In genomic region chr7:97845622-97846203, GRCh38 we compare ENCODE assay signal across 9 cellular contexts. TPM values are rescaled to one million over a fixed set of nuclear protein-coding genes. Genes with fewer than 3 reads are reported as not detected.
A peak's percentile ranks its signal among the peaks of the same experiment; 100 is the strongest.
DNase-seq lines count a peak whose midpoint lies in the region; ATAC-seq and TF ChIP-seq lines count a peak whose summit lies in the region.
"Had no signal": no experiment of that assay in that cellular context is flagged by ENCODE, and none has a peak within 500 bp of the region (broad histone marks: within the 10 kb centered on the region; RNA-seq: fewer than 3 reads in every experiment).

No MANE protein-coding gene starts in this region.

- H3K79me2 ChIP-seq in PC-3 (ENCODE audit: low read length) = no peaks in the 10 kb centered on the region

- no peak overlapping the region for H3K27ac Mint-ChIP-seq in stimulated activated effector memory CD8-positive, alpha-beta T cell treated with anti-CD3 and anti-CD28 coated beads, Interleukin-12 subunit alpha, Interleukin-12 subunit beta, amount 100 ng/mL, for 72 hours
- H3K27ac Mint-ChIP-seq: CD4-positive, alpha-beta memory T cell had no signal

- H3F3A ChIP-seq in PC-3 (ENCODE audit: low read length, unreplicated experiment) = no peaks in the 10 kb centered on the region

- H3K4me1 Mint-ChIP-seq in stimulated activated effector memory CD8-positive, alpha-beta T cell treated with anti-CD3 and anti-CD28 coated beads, Interleukin-12 subunit alpha, Interleukin-12 subunit beta, amount 100 ng/mL, for 72 hours = no peaks in the 10 kb centered on the region
- H3K4me1 Mint-ChIP-seq: CD4-positive, alpha-beta memory T cell had no signal

- no peak overlapping the region for H2AFZ ChIP-seq in PC-3 (ENCODE audit: low read length)

- ATAC-seq in HG03175 (IDR thresholded peaks at IDR 0.05; ENCODE audit: unreplicated experiment) (peak; percentile 53), PC-3 (peak; percentile 44; the same call in 1 of the 2 replicates), upper lobe of right lung (no peak)
- ATAC-seq in stimulated activated effector memory CD8-positive, alpha-beta T cell treated with anti-CD3 and anti-CD28 coated beads, Interleukin-12 subunit alpha, Interleukin-12 subunit beta, amount 100 ng/mL, for 72 hours = no peak

- no peaks in the 10 kb centered on the region for H3K36me3 ChIP-seq in PC-3 (ENCODE audit: low read depth, low read length)
- no peaks in the 10 kb centered on the region for H3K36me3 ChIP-seq in upper lobe of right lung

- no peaks in the 10 kb centered on the region for H3K27me3 ChIP-seq in PC-3 (ENCODE audit: low read length)
- no peaks in the 10 kb centered on the region for H3K27me3 ChIP-seq in upper lobe of right lung

- no peaks in the 10 kb centered on the region for H3K36me3 Mint-ChIP-seq in stimulated activated effector memory CD8-positive, alpha-beta T cell treated with anti-CD3 and anti-CD28 coated beads, Interleukin-12 subunit alpha, Interleukin-12 subunit beta, amount 100 ng/mL, for 72 hours
- H3K36me3 Mint-ChIP-seq: CD4-positive, alpha-beta memory T cell had no signal

- no peaks in the 10 kb centered on the region for H4K20me1 ChIP-seq in PC-3 (ENCODE audit: low read length)

- no peaks in the 10 kb centered on the region for H3K9me3 ChIP-seq in PC-3 (ENCODE audit: low read length)
- no peaks in the 10 kb centered on the region for H3K9me3 ChIP-seq in upper lobe of right lung

- H3K9ac ChIP-seq in PC-3 (ENCODE audit: low read length) = no peak overlapping the region

- no peaks in the 10 kb centered on the region for H3K9me2 ChIP-seq in PC-3 (replicated peaks; ENCODE audit: low read length)

- no peak overlapping the region for H3K4me3 Mint-ChIP-seq in stimulated activated effector memory CD8-positive, alpha-beta T cell treated with anti-CD3 and anti-CD28 coated beads, Interleukin-12 subunit alpha, Interleukin-12 subunit beta, amount 100 ng/mL, for 72 hours
- H3K4me3 Mint-ChIP-seq: CD4-positive, alpha-beta memory T cell had no signal

- TF ChIP-seq CTCF in PC-3 (conservative IDR thresholded peaks at IDR 0.05; ENCODE audit: low read depth, low read length) = peak; percentile 64
- TF ChIP-seq CTCF in foreskin fibroblast (IDR thresholded peaks at IDR 0.05; ENCODE audit: low read depth, low read length) = peak; percentile 37
- peak; percentile 42 for TF ChIP-seq CTCF in upper lobe of right lung (IDR thresholded peaks at IDR 0.05)

- POLR2A ChIA-PET in PC-3 (lab: Charles Lee; ENCODE audit: unreplicated experiment) = no interaction called here

- BruUV-seq in PC-3 (replicated peaks; lab: Mats Ljungman, UMichigan) = no TSS peak

- H3K27ac ChIP-seq in PC-3 (ENCODE audit: low read length) (no peak overlapping the region), upper lobe of right lung (no peak overlapping the region)

- DNase-seq in NCI-H2081 (lab: John Stamatoyannopoulos, UW) = peak; percentile 42 to 58
- DNase-seq in NCI-H2081 treated with DMSO at 0.1 percent for 48 hours (lab: John Stamatoyannopoulos, UW) = no peak
- DNase-seq in PC-3 = peak; percentile 58
- peak in 1 of 2 donors; percentile 53 for DNase-seq in foreskin fibroblast
- DNase-seq in upper lobe of right lung = no peak
- no peak for DNase-seq in stimulated activated effector memory CD8-positive, alpha-beta T cell treated with anti-CD3 and anti-CD28 coated beads, Interleukin-12 subunit alpha, Interleukin-12 subunit beta, amount 100 ng/mL, for 72 hours (ENCODE audit: low spot score in 2 of 2)
- no peak for DNase-seq in cortex of kidney (lab: John Stamatoyannopoulos, UW)

- intact Hi-C loops in PC-3 (cut with micrococcal nuclease) = loop anchor here (1.0 to 10.0 kb wide), 3 partner anchors 169 to 741 kb away; no protein-coding TSS in a partner anchor
- intact Hi-C loops in upper lobe of right lung (cut with DNase I) = no loop called here

- H3K4me3 ChIP-seq in PC-3 (ENCODE audit: low read length) = no peak overlapping the region
- no peak overlapping the region for H3K4me3 ChIP-seq in foreskin fibroblast (ENCODE audit: low read depth in 1 of 2, low read length in 2 of 2)
- no peak overlapping the region for H3K4me3 ChIP-seq in upper lobe of right lung

- H3K4me2 ChIP-seq in PC-3 (ENCODE audit: low read length) = no peak overlapping the region

- no peaks in the 10 kb centered on the region for H3K9me3 Mint-ChIP-seq in stimulated activated effector memory CD8-positive, alpha-beta T cell treated with anti-CD3 and anti-CD28 coated beads, Interleukin-12 subunit alpha, Interleukin-12 subunit beta, amount 100 ng/mL, for 72 hours
- H3K9me3 Mint-ChIP-seq: CD4-positive, alpha-beta memory T cell had no signal

- CTCF ChIA-PET in PC-3 (lab: Charles Lee) = interaction anchor here (0.5 to 0.6 kb wide), 2 partner anchors 10 to 153 kb away, joined by 3 read pairs; no protein-coding TSS in a partner anchor

- H3K4me1 ChIP-seq in PC-3 (ENCODE audit: insufficient read depth, low read length) (no peaks in the 10 kb centered on the region), upper lobe of right lung (no peaks in the 10 kb centered on the region)

RNA-seq across cellular contexts. Expression of gene ASNS, which starts 26.5 kb away (rescaled TPM):
- total RNA-seq in PC-3 (2014; rRNA removed) = 14.9 and 19.5 TPM in 2 replicates
- total RNA-seq in upper lobe of right lung = 15.7 TPM

Comparison
In these comparisons a context has a peak if more than half of its experiments do, and no peak if none do; other contexts are left out.
1. DNase-seq: peak in NCI-H2081 (2 of 2) and PC-3 (single experiment); none in NCI-H2081 treated with DMSO at 0.1 percent for 48 hours (single experiment), upper lobe of right lung (single experiment), stimulated activated effector memory CD8-positive, alpha-beta T cell treated with anti-CD3 and anti-CD28 coated beads, Interleukin-12 subunit alpha, Interleukin-12 subunit beta, amount 100 ng/mL, for 72 hours (0 of 2) and cortex of kidney (single experiment).
2. ATAC-seq: peak in HG03175 (single experiment) and PC-3 (single experiment); none in upper lobe of right lung (single experiment) and stimulated activated effector memory CD8-positive, alpha-beta T cell treated with anti-CD3 and anti-CD28 coated beads, Interleukin-12 subunit alpha, Interleukin-12 subunit beta, amount 100 ng/mL, for 72 hours (single experiment).
3. Peak in every context shown above with its lines, with median percentiles within 50 percentile points of each other: CTCF ChIP-seq.